Comparison of ENCODE assay signal across 20 cellular contexts in the genomic region with DNA sequence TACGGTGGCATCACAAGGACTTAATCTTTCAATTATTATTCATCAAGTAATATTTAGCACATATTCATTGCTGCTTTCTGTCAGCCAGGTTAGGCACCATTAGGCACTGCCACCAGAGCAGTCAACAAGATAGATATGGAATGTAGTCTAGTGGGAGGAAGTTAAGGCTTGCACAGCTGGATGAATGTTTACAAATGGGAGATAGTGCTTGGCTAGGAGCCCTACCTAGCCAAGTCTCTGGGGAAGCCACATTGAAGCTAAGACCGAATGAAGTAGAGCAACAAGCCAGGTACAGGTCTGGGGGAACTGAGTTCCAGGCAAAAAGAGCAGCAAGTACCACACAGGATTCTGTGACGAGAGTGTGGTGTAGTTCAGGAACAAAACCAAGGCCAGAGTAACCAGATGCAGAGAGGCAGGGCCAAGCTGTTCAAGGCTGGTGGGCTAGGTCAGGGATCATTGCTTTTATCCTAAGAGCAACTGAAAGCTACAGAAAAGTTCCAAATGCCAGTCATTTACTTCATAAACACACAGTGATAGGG. TPM values are rescaled to one million over a fixed set of nuclear protein-coding genes. Genes with fewer than 3 reads are reported as not detected.
DNase-seq lines count a peak whose midpoint lies in the region; ATAC-seq, FAIRE-seq and TF ChIP-seq lines count a peak whose summit lies in the region.
"Had no signal": no experiment of that assay in that cellular context is flagged by ENCODE, and none has a peak within 500 bp of the region (broad histone marks: within the 10 kb centered on the region; RNA-seq: fewer than 3 reads in every experiment).

No MANE protein-coding gene starts in this region.

- H3K4me3 Mint-ChIP-seq in CD8-positive, alpha-beta memory T cell: peak overlapping the region in 1 of 7 donors; percentile 42
- H3K4me3 Mint-ChIP-seq in mesothelial cell of epicardium: no peak overlapping the region

- 44 to 45% methylated on average over 3 of the region's 3 CpGs for WGBS in testis, 2 donors

- no peak for TF ChIP-seq POLR2A in testis (IDR thresholded peaks at IDR 0.05)

- ATAC-seq in HG02884 (IDR thresholded peaks at IDR 0.05; ENCODE audit: unreplicated experiment): no peak

- CTCF ChIA-PET in CD8-positive, alpha-beta memory T cell (lab: Charles Lee): interaction anchor here (1.3 kb wide), 1 partner anchor 13 kb away, joined by 3 read pairs; no protein-coding TSS in a partner anchor

- DNase-seq in AG10803 (ENCODE audit: low read depth) (peak; percentile 14), bronchial epithelial cell (ENCODE audit: low read depth) (no peak), mesothelial cell of epicardium (ENCODE audit: low spot score in 2 of 2, unreplicated experiment in 2 of 2) (no peak), H4 (ENCODE audit: low spot score) (no peak), testis (no peak), kidney tubule cell (ENCODE audit: low spot score) (no peak)
- DNase-seq in CD8-positive, alpha-beta memory T cell: no peak
- DNase-seq: activated CD4-positive, alpha-beta T cell treated with anti-CD3 and anti-CD28 coated beads, Interleukin-2, amount 50 U/mL, for 48 hours; activated effector memory CD4-positive, alpha-beta T cell treated with Interleukin-2 at 50 U/mL for 16 hours; amygdala; cortex of kidney; NCI-H1092 treated with DMSO at 0.1 percent for 48 hours; NCI-H226; stimulated activated CD4-positive, alpha-beta T cell treated with anti-CD3 and anti-CD28 coated beads, Interleukin-15, amount 100 ng/mL, for 24 hours had no signal

- H3K27me3 ChIP-seq in CD8-positive, alpha-beta memory T cell (ENCODE audit: insufficient read depth, low read length, poor library complexity, severe bottlenecking): no peaks in the 10 kb centered on the region
- no peaks in the 10 kb centered on the region for H3K27me3 ChIP-seq in bronchial epithelial cell (ENCODE audit: control insufficient read depth, insufficient read depth, low read length)
- H3K27me3 ChIP-seq in testis: no peaks in the 10 kb centered on the region
- H3K27me3 ChIP-seq: hepatocyte had no signal

- H3K9me3 Mint-ChIP-seq in CD8-positive, alpha-beta memory T cell: no peaks in the 10 kb centered on the region
- H3K9me3 Mint-ChIP-seq in mesothelial cell of epicardium: no peaks in the 10 kb centered on the region

- H3K36me3 Mint-ChIP-seq in CD8-positive, alpha-beta memory T cell: peaks cover 0 to 20% (median 6%) of the 10 kb centered on the region in 3 donors
- peaks cover 3% of the 10 kb centered on the region for H3K36me3 Mint-ChIP-seq in mesothelial cell of epicardium

- FAIRE-seq in bronchial epithelial cell (lab: Jason Lieb, UNC): peak; percentile 18

- H3K4me3 ChIP-seq in AG10803 (ENCODE audit: low read length) (no peak overlapping the region), bronchial epithelial cell (ENCODE audit: low read depth, low read length) (no peak overlapping the region), testis (no peak overlapping the region)
- no peak overlapping the region for H3K4me3 ChIP-seq in CD8-positive, alpha-beta memory T cell (ENCODE audit: low read length)
- H3K4me3 ChIP-seq: hepatocyte had no signal

- peaks cover 56 to 90% (median 74%) of the 10 kb centered on the region in 3 donors for H3K4me1 Mint-ChIP-seq in CD8-positive, alpha-beta memory T cell
- H3K4me1 Mint-ChIP-seq in mesothelial cell of epicardium: peaks cover 26% of the 10 kb centered on the region

- POLR2A ChIA-PET in CD8-positive, alpha-beta memory T cell (lab: Charles Lee): interaction anchor here (0.7 kb wide), 1 partner anchor 89 kb away, joined by 3 read pairs; no protein-coding TSS in a partner anchor

- TF ChIP-seq CTCF in AG10803 (conservative IDR thresholded peaks at IDR 0.05; ENCODE audit: low read length): no peak
- TF ChIP-seq CTCF in bronchial epithelial cell (IDR thresholded peaks at IDR 0.05; ENCODE audit: insufficient read depth, low read length, severe bottlenecking): no peak
- TF ChIP-seq CTCF in mesothelial cell of epicardium (IDR thresholded peaks at IDR 0.05; ENCODE audit: unreplicated experiment): no peak
- TF ChIP-seq CTCF in testis (IDR thresholded peaks at IDR 0.05): no peak

- H3K27ac Mint-ChIP-seq in CD8-positive, alpha-beta memory T cell: peak overlapping the region in 5 of 8 donors; percentile 15 to 78 (median 43)
- H3K27ac Mint-ChIP-seq in mesothelial cell of epicardium: peak overlapping the region; percentile 10

- peaks cover 5% of the 10 kb centered on the region for H3K4me1 ChIP-seq in CD8-positive, alpha-beta memory T cell (ENCODE audit: insufficient read depth, low read length)
- H3K4me1 ChIP-seq in testis: peaks cover 4% of the 10 kb centered on the region

- no peak overlapping the region for H3K27ac ChIP-seq in CD8-positive, alpha-beta memory T cell (ENCODE audit: low read depth, low read length)
- H3K27ac ChIP-seq in testis: no peak overlapping the region
- H3K27ac ChIP-seq: hepatocyte had no signal

- intact Hi-C loops in testis (cut with DNase I; ENCODE audit: low total_unique reads): no loop called here

- no peaks in the 10 kb centered on the region for H3K27me3 Mint-ChIP-seq in CD8-positive, alpha-beta memory T cell
- H3K27me3 Mint-ChIP-seq in mesothelial cell of epicardium (ENCODE audit: low read depth): no peaks in the 10 kb centered on the region

- no peaks in the 10 kb centered on the region for H3K36me3 ChIP-seq in CD8-positive, alpha-beta memory T cell (ENCODE audit: insufficient read depth, low read length)
- H3K36me3 ChIP-seq in bronchial epithelial cell (ENCODE audit: control insufficient read depth, insufficient read depth, low read length): peaks cover 3% of the 10 kb centered on the region
- no peaks in the 10 kb centered on the region for H3K36me3 ChIP-seq in testis (ENCODE audit: low read depth, missing control alignments)

- no peaks in the 10 kb centered on the region for H3K9me3 ChIP-seq in CD8-positive, alpha-beta memory T cell (ENCODE audit: low read length)
- no peaks in the 10 kb centered on the region for H3K9me3 ChIP-seq in testis

RNA-seq across cellular contexts. Expression of a gene that starts 33.4 kb away (rescaled TPM):
- total RNA-seq in CD8-positive, alpha-beta memory T cell: not detected
- polyA plus RNA-seq in CD8-positive, alpha-beta memory T cell: not detected
- total RNA-seq in bronchial epithelial cell (not detected in 2 replicates), mesothelial cell of epicardium (not detected in 3 replicates), testis (not detected)
- not detected in 2 replicates for total RNA-seq in H4 (2014; rRNA removed; shearing (Covaris generic))
- polyA plus RNA-seq in testis (ENCODE audit: insufficient read depth, low read depth, low replicate concordance): 4.4 TPM
- total RNA-seq: Daoy, hepatocyte, OCI-LY7, subcutaneous adipose tissue had no signal
- polyA plus RNA-seq: esophagus had no signal
